In the genomic region with DNA sequence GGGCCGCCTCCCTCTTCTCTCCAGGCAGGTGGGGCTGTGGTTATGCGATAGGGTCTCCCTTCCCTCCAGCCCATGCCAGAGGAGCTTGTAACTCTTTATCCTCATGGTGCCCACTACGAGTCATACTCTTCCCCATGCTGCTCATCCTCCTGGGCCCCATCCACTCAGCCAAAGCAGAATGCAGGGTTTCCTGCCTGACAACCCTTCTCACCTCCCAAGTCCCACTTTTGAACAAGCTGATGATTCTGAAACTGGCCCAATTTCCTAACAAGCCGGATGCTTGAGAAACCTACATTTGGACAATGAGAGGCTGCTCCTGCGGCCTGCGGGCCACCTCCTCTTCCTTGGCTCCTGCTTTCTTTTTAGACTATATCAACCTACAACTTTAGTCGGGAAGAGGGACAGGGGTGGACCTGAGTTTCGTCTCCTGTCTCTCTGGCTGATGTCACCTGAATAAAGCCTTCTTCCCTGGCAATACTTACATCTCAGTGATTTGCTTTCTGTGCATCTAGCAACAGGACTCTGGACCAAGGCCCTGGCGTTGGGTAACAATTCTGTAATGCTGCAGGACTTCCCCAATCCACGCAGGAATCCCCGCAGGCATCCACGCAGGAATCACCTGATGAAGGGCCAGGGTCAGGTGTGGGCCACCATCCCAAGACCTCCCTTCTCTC, we compare ENCODE assay signal across 8 cellular contexts. TPM values are rescaled to one million over a fixed set of nuclear protein-coding genes. Genes with fewer than 3 reads are reported as not detected.
DNase-seq lines count a peak whose midpoint lies in the region; ATAC-seq, FAIRE-seq and TF ChIP-seq lines count a peak whose summit lies in the region.

No MANE protein-coding gene starts in this region.

- H3K9me3 ChIP-seq in breast epithelium = peaks cover 10 to 11% of the 10 kb centered on the region in 2 donors
- H3K9me3 ChIP-seq in RWPE2 (ENCODE audit: severe bottlenecking) = peaks cover 2% of the 10 kb centered on the region
- no peaks in the 10 kb centered on the region for H3K9me3 ChIP-seq in vagina

- TF ChIP-seq POLR2A in breast epithelium (IDR thresholded peaks at IDR 0.05) (no peak), H54 (IDR thresholded peaks at IDR 0.05; ENCODE audit: low read depth, low read length) (no peak), vagina (IDR thresholded peaks at IDR 0.05) (no peak)

- peaks cover 4 to 9% of the 10 kb centered on the region in 2 donors for H3K4me1 ChIP-seq in breast epithelium
- peaks cover 26% of the 10 kb centered on the region for H3K4me1 ChIP-seq in RWPE2 (ENCODE audit: insufficient read depth, poor library complexity, severe bottlenecking)
- H3K4me1 ChIP-seq in vagina = peaks cover 26% of the 10 kb centered on the region

- no peak for TF ChIP-seq CTCF in MCF 10A (IDR thresholded peaks at IDR 0.05; ENCODE audit: unreplicated experiment)
- no peak for TF ChIP-seq CTCF in breast epithelium (IDR thresholded peaks at IDR 0.05)
- no peak for TF ChIP-seq CTCF in RWPE2 (IDR thresholded peaks at IDR 0.05; ENCODE audit: poor library complexity, severe bottlenecking)
- no peak for TF ChIP-seq CTCF in vagina (IDR thresholded peaks at IDR 0.05)

- H3K4me3 ChIP-seq in breast epithelium = no peak overlapping the region
- no peak overlapping the region for H3K4me3 ChIP-seq in RWPE2 (ENCODE audit: severe bottlenecking)
- no peak overlapping the region for H3K4me3 ChIP-seq in vagina

- H3K27ac Mint-ChIP-seq in MCF 10A (ENCODE audit: low read depth, unreplicated experiment) = peak overlapping the region; percentile 89
- no peak overlapping the region for H3K27ac Mint-ChIP-seq in stimulated activated naive CD8-positive, alpha-beta T cell treated with anti-CD3 and anti-CD28 coated beads, Interleukin-15, amount 100 ng/mL, for 72 hours

- POLR2A ChIA-PET in MCF 10A (lab: Yijun Ruan, JAX) = interaction anchor here (0.8 to 3.8 kb wide), 5 partner anchors 10 to 20 kb away, joined by 3 to 59 read pairs (median 5); a partner anchor contains a TSS

- CTCF ChIA-PET in MCF 10A (lab: Yijun Ruan, JAX) = interaction anchor here (1.7 kb wide), 1 partner anchor 15 kb away, joined by 3 read pairs; no protein-coding TSS in a partner anchor

- ATAC-seq in RWPE2 (ENCODE audit: low read depth) (no peak), HG02610 (IDR thresholded peaks at IDR 0.05; ENCODE audit: unreplicated experiment) (no peak)
- ATAC-seq in stimulated activated naive CD8-positive, alpha-beta T cell treated with anti-CD3 and anti-CD28 coated beads, Interleukin-15, amount 100 ng/mL, for 72 hours = no peak

- peaks cover 45% of the 10 kb centered on the region for H3K36me3 Mint-ChIP-seq in MCF 10A (ENCODE audit: insufficient read depth, unreplicated experiment)

- H3K27me3 Mint-ChIP-seq in MCF 10A (ENCODE audit: insufficient read depth, unreplicated experiment) = no peaks in the 10 kb centered on the region
- no peaks in the 10 kb centered on the region for H3K27me3 Mint-ChIP-seq in stimulated activated naive CD8-positive, alpha-beta T cell treated with anti-CD3 and anti-CD28 coated beads, Interleukin-15, amount 100 ng/mL, for 72 hours

- H3K27ac ChIP-seq in breast epithelium (no peak overlapping the region), RWPE2 (ENCODE audit: poor library complexity, severe bottlenecking) (peak overlapping the region; percentile 76), vagina (no peak overlapping the region)

- H3K4me1 Mint-ChIP-seq in MCF 10A (ENCODE audit: insufficient read depth, unreplicated experiment) = peaks cover 26% of the 10 kb centered on the region
- H3K4me1 Mint-ChIP-seq in stimulated activated naive CD8-positive, alpha-beta T cell treated with anti-CD3 and anti-CD28 coated beads, Interleukin-15, amount 100 ng/mL, for 72 hours = peaks cover 54% of the 10 kb centered on the region

- H3K4me3 Mint-ChIP-seq in MCF 10A (ENCODE audit: unreplicated experiment) = peak overlapping the region; percentile 92
- H3K4me3 Mint-ChIP-seq in stimulated activated naive CD8-positive, alpha-beta T cell treated with anti-CD3 and anti-CD28 coated beads, Interleukin-15, amount 100 ng/mL, for 72 hours = peak overlapping the region; percentile 93 to 97

- TSS peak; percentile 25 for BruUV-seq in MCF 10A (replicated peaks; lab: Mats Ljungman, UMichigan)

- DNase-seq in MCF 10A (ENCODE audit: unreplicated experiment) = no peak
- DNase-seq in breast epithelium (ENCODE audit: low spot score in 2 of 2) = no peak
- no peak for DNase-seq in RWPE2 (ENCODE audit: low spot score)
- DNase-seq in fibroblast of peridontal ligament (ENCODE audit: extremely low read depth) = peak; percentile 17
- no peak for DNase-seq in stimulated activated naive CD8-positive, alpha-beta T cell treated with anti-CD3 and anti-CD28 coated beads, Interleukin-15, amount 100 ng/mL, for 72 hours
- DNase-seq in H54 (ENCODE audit: insufficient read length, low spot score) = no peak
- no peak for DNase-seq in vagina (ENCODE audit: extremely low spot score in 2 of 2)

- intact Hi-C loops in MCF 10A (cut with micrococcal nuclease) = loop anchor here (1.0 kb wide), 1 partner anchor 15 kb away; no protein-coding TSS in a partner anchor
- intact Hi-C loops in breast epithelium (cut with DNase I; ENCODE audit: low total_unique reads) = no loop called here
- intact Hi-C loops in vagina (cut with DNase I) = no loop called here

- H3K9me3 Mint-ChIP-seq in MCF 10A (ENCODE audit: unreplicated experiment) = no peaks in the 10 kb centered on the region
- peaks cover 0 to 12% of the 10 kb centered on the region in 2 donors for H3K9me3 Mint-ChIP-seq in stimulated activated naive CD8-positive, alpha-beta T cell treated with anti-CD3 and anti-CD28 coated beads, Interleukin-15, amount 100 ng/mL, for 72 hours

- H3K27me3 ChIP-seq in breast epithelium (no peaks in the 10 kb centered on the region), RWPE2 (ENCODE audit: insufficient read depth, poor library complexity, severe bottlenecking) (no peaks in the 10 kb centered on the region), vagina (no peaks in the 10 kb centered on the region)

- H3K36me3 ChIP-seq in breast epithelium (no peaks in the 10 kb centered on the region), RWPE2 (ENCODE audit: low read depth) (peaks cover 36% of the 10 kb centered on the region), vagina (peaks cover 0 to 22% of the 10 kb centered on the region in 2 donors)

- no peak for FAIRE-seq in H54 (lab: Jason Lieb, UNC)

RNA-seq across cellular contexts. Expression of a gene that starts 1.5 kb away (rescaled TPM):
- total RNA-seq in MCF 10A (2022) (211 and 229 TPM in 2 replicates), breast epithelium (100 to 1,000 TPM; 105 to 117 (median 117) TPM), vagina (118 TPM)

RNA-seq across cellular contexts. Expression of a gene that starts 9.9 kb away (rescaled TPM):
- total RNA-seq in MCF 10A (2022) (10.7 and 12.3 TPM in 2 replicates), breast epithelium (100 to 1,000 TPM in 1 of 3 donors, 10 to 100 TPM in 2; 71.4 to 135 (median 90.3) TPM), vagina (121 TPM)

RNA-seq across cellular contexts. Expression of a gene that starts 18.8 kb away (rescaled TPM):
- total RNA-seq in MCF 10A (2022) (37.2 and 50.1 TPM in 2 replicates), breast epithelium (10 to 100 TPM in 2 of 3 donors, 1 to 10 TPM in 1; 9.8 to 26.4 (median 20.6) TPM), vagina (22.1 TPM)

RNA-seq across cellular contexts. Expression of a gene that starts 25.0 kb away (rescaled TPM):
- total RNA-seq in MCF 10A (2022) (14.7 and 14.9 TPM in 2 replicates), breast epithelium (10 to 100 TPM; 40.3 to 63.7 (median 49.8) TPM), vagina (30.4 TPM)
